Comparison of ENCODE assay signal across 3 cellular contexts in genomic region chr4:7256989-7257810, GRCh38.
TF ChIP-seq lines count a peak whose summit lies in the region.

No MANE protein-coding gene starts in this region.

TF ChIP-seq in SK-N-SH, 30 proteins besides CTCF, POLR2A, EP300 and RAD21:
- TF ChIP-seq YY1 (IDR thresholded peaks at IDR 0.05; ENCODE audit: low read depth), result no peak
- no peak for TF ChIP-seq FOSL2 (IDR thresholded peaks at IDR 0.05; ENCODE audit: borderline replicate concordance, low read depth)
- no peak for TF ChIP-seq CHD2 (IDR thresholded peaks at IDR 0.05; ENCODE audit: low read length, partially characterized antibody)
- no peak; the same call in 1 of the 2 replicates for TF ChIP-seq RCOR1 (IDR thresholded peaks at IDR 0.05; ENCODE audit: low read length)
- TF ChIP-seq MAX (IDR thresholded peaks at IDR 0.05; ENCODE audit: low read depth), result no peak
- no peak for TF ChIP-seq USF1 (IDR thresholded peaks at IDR 0.05; ENCODE audit: borderline replicate concordance, low read depth)
- TF ChIP-seq TEAD4 (IDR thresholded peaks at IDR 0.05; ENCODE audit: borderline replicate concordance, insufficient read depth), result no peak
- no peak for TF ChIP-seq GABPA (IDR thresholded peaks at IDR 0.05; ENCODE audit: low read depth)
- TF ChIP-seq SIN3A (IDR thresholded peaks at IDR 0.05; ENCODE audit: borderline replicate concordance, low read depth, low read length), result no peak
- no peak for TF ChIP-seq RFX5 (IDR thresholded peaks at IDR 0.05; ENCODE audit: low read length)
- no peak for TF ChIP-seq NRF1 (IDR thresholded peaks at IDR 0.05; ENCODE audit: low read depth, low read length)
- no peak for TF ChIP-seq JUND (IDR thresholded peaks at IDR 0.05)
- TF ChIP-seq RXRA (IDR thresholded peaks at IDR 0.05; ENCODE audit: borderline replicate concordance, low read depth), result no peak
- TF ChIP-seq ZBTB33 (IDR thresholded peaks at IDR 0.05; ENCODE audit: borderline replicate concordance, low read depth), result no peak
- TF ChIP-seq MEF2A (IDR thresholded peaks at IDR 0.05; ENCODE audit: borderline replicate concordance, low read depth), result no peak
- no peak for TF ChIP-seq IRF3 (IDR thresholded peaks at IDR 0.05; ENCODE audit: low read depth, low read length)
- TF ChIP-seq SMC3 (IDR thresholded peaks at IDR 0.05; ENCODE audit: low read depth, low read length), result no peak

TF ChIP-seq in SK-N-SH treated with all-trans-retinoic acid at 6 μM for 48 hours, 23 proteins besides CTCF, POLR2A, EP300 and RAD21:
- no peak for TF ChIP-seq ZNF565 (CRISPR knock-in tag; conservative IDR thresholded peaks at IDR 0.05; ENCODE audit: low read depth)
- no peak for TF ChIP-seq PPARA (CRISPR knock-in tag; IDR thresholded peaks at IDR 0.05; ENCODE audit: borderline replicate concordance)
- no peak for TF ChIP-seq ZC3H10 (CRISPR knock-in tag; IDR thresholded peaks at IDR 0.05)
- no peak for TF ChIP-seq ZFP3 (CRISPR knock-in tag; IDR thresholded peaks at IDR 0.05)
- TF ChIP-seq ZFP30 (CRISPR knock-in tag; IDR thresholded peaks at IDR 0.05), result no peak
- TF ChIP-seq ZNF70 (CRISPR knock-in tag; IDR thresholded peaks at IDR 0.05), result no peak
- TF ChIP-seq TOX (CRISPR knock-in tag; IDR thresholded peaks at IDR 0.05; ENCODE audit: borderline replicate concordance), result no peak
- TF ChIP-seq POU6F1 (CRISPR knock-in tag; IDR thresholded peaks at IDR 0.05; ENCODE audit: borderline replicate concordance, low read depth), result no peak
- TF ChIP-seq ISL1 (CRISPR knock-in tag; IDR thresholded peaks at IDR 0.05), result no peak
- TF ChIP-seq CSRNP3 (CRISPR knock-in tag; IDR thresholded peaks at IDR 0.05), result no peak
- no peak for TF ChIP-seq SNAI2 (CRISPR knock-in tag; IDR thresholded peaks at IDR 0.05)
- no peak for TF ChIP-seq TSHZ2 (CRISPR knock-in tag; IDR thresholded peaks at IDR 0.05)
- no peak for TF ChIP-seq ESRRG (CRISPR knock-in tag; IDR thresholded peaks at IDR 0.05)
- no peak for TF ChIP-seq RARB (CRISPR knock-in tag; IDR thresholded peaks at IDR 0.05)
- TF ChIP-seq GLIS3 (CRISPR knock-in tag; IDR thresholded peaks at IDR 0.05), result no peak
- no peak for TF ChIP-seq ZNF8 (CRISPR knock-in tag; IDR thresholded peaks at IDR 0.05)
- TF ChIP-seq PATZ1 (CRISPR knock-in tag; IDR thresholded peaks at IDR 0.05; ENCODE audit: borderline replicate concordance), result no peak
- no peak for TF ChIP-seq ARNTL (CRISPR knock-in tag; IDR thresholded peaks at IDR 0.05; ENCODE audit: borderline replicate concordance, low read depth)
- no peak for TF ChIP-seq TCF4 (CRISPR knock-in tag; IDR thresholded peaks at IDR 0.05; ENCODE audit: borderline replicate concordance)

TF ChIP-seq in H1, 55 proteins besides CTCF, POLR2A, EP300 and RAD21:
- TF ChIP-seq ATF2 (IDR thresholded peaks at IDR 0.05; ENCODE audit: low read length) (no peak), POU5F1 (IDR thresholded peaks at IDR 0.05; ENCODE audit: low read depth, low read length) (no peak), USF2 (IDR thresholded peaks at IDR 0.05; ENCODE audit: low read length) (no peak), BRCA1 (IDR thresholded peaks at IDR 0.05; ENCODE audit: low read depth, low read length) (no peak), CTBP2 (IDR thresholded peaks at IDR 0.05; ENCODE audit: borderline replicate concordance, insufficient read depth, insufficient read length, low read length) (no peak), GABPA (IDR thresholded peaks at IDR 0.05; ENCODE audit: borderline replicate concordance, insufficient read depth, low read length) (no peak), RNF2 (IDR thresholded peaks at IDR 0.05; ENCODE audit: borderline replicate concordance, low read depth, low read length, missing control alignments, poor library complexity, severe bottlenecking) (no peak), SP2 (IDR thresholded peaks at IDR 0.05; ENCODE audit: low read length) (no peak), CHD2 (IDR thresholded peaks at IDR 0.05; ENCODE audit: low read length) (no peak), TEAD4 (IDR thresholded peaks at IDR 0.05; ENCODE audit: low read depth, low read length) (no peak), POLR2AphosphoS5 (IDR thresholded peaks at IDR 0.05; ENCODE audit: low read depth, low read length) (no peak), JUN (IDR thresholded peaks at IDR 0.05; ENCODE audit: low read depth, low read length) (no peak), SAP30 (IDR thresholded peaks at IDR 0.05; ENCODE audit: insufficient read depth, insufficient replicate concordance, low read length) (no peak), RXRA (IDR thresholded peaks at IDR 0.05; ENCODE audit: insufficient read depth, low read depth, low read length) (no peak), KDM1A (IDR thresholded peaks at IDR 0.05; ENCODE audit: borderline replicate concordance, low read length) (no peak), SRF (IDR thresholded peaks at IDR 0.05; ENCODE audit: low read depth, low read length) (no peak)
